In the genomic region with DNA sequence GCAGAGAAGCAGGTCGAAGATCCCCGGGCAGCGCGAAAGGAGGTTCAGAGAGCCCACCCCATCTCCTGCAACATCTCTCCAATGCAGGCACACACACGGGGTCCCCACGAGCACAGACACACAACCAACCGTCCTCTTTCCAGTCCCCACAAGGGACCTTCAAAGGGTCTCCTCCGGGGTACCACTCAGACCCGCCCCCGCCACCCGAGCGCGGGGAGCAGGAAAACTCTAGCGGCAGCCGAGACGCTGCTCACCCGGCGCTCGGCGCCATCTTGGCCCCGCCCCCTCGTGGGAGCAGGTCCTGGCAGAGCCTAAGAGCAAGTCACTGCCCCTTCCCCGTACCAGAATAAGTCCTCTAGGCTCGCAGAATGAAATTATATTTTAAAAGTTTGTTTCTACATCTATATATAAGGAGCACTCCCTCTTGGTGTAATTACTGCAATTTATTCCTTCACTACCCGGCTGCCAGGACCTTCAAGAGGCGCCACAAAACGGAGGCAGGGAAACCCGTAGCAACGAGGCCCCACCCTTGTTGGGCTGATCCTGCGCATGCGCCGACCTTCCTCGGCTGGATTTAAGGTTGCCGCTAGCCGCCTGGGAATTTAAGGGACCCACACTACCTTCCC, we compare ENCODE assay signal across 1 cellular context.
TF ChIP-seq lines count a peak whose summit lies in the region.

A gene with protein sequence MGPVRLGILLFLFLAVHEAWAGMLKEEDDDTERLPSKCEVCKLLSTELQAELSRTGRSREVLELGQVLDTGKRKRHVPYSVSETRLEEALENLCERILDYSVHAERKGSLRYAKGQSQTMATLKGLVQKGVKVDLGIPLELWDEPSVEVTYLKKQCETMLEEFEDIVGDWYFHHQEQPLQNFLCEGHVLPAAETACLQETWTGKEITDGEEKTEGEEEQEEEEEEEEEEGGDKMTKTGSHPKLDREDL (plus strand): TSS at position 560 of the 626 bp plus-strand sequence. CDS start 111 bp downstream, outside the sequence.
A gene (minus strand): TSS at position 284 of the 626 bp plus-strand sequence. CDS start 5,149 bp downstream, outside the sequence.

TF ChIP-seq in HepG2, 621 proteins besides CTCF, POLR2A, EP300 and RAD21 (continued from another document and continues in another):
- TF ChIP-seq, protein P1, sequence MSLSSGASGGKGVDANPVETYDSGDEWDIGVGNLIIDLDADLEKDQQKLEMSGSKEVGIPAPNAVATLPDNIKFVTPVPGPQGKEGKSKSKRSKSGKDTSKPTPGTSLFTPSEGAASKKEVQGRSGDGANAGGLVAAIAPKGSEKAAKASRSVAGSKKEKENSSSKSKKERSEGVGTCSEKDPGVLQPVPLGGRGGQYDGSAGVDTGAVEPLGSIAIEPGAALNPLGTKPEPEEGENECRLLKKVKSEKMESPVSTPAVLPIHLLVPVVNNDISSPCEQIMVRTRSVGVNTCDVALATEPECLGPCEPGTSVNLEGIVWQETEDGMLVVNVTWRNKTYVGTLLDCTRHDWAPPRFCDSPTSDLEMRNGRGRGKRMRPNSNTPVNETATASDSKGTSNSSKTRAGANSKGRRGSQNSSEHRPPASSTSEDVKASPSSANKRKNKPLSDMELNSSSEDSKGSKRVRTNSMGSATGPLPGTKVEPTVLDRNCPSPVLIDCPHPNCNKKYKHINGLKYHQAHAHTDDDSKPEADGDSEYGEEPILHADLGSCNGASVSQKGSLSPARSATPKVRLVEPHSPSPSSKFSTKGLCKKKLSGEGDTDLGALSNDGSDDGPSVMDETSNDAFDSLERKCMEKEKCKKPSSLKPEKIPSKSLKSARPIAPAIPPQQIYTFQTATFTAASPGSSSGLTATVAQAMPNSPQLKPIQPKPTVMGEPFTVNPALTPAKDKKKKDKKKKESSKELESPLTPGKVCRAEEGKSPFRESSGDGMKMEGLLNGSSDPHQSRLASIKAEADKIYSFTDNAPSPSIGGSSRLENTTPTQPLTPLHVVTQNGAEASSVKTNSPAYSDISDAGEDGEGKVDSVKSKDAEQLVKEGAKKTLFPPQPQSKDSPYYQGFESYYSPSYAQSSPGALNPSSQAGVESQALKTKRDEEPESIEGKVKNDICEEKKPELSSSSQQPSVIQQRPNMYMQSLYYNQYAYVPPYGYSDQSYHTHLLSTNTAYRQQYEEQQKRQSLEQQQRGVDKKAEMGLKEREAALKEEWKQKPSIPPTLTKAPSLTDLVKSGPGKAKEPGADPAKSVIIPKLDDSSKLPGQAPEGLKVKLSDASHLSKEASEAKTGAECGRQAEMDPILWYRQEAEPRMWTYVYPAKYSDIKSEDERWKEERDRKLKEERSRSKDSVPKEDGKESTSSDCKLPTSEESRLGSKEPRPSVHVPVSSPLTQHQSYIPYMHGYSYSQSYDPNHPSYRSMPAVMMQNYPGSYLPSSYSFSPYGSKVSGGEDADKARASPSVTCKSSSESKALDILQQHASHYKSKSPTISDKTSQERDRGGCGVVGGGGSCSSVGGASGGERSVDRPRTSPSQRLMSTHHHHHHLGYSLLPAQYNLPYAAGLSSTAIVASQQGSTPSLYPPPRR (CRISPR knock-in tag; IDR thresholded peaks at IDR 0.05; ENCODE audit: borderline replicate concordance), result 0 out of 2 replicates have a peak, but pooled peaks have one; percentile 11
- peak; percentile 40; the same call in 1 of the 2 replicates for TF ChIP-seq TBX3 (IDR thresholded peaks at IDR 0.05; ENCODE audit: borderline replicate concordance)
- TF ChIP-seq ATF7-NPFF (CRISPR knock-in tag; IDR thresholded peaks at IDR 0.05; ENCODE audit: low read depth), result no peak
- peak; percentile 57 for TF ChIP-seq ZNF263 (CRISPR knock-in tag; IDR thresholded peaks at IDR 0.05)
- peak; percentile 24; the same call in 1 of the 2 replicates for TF ChIP-seq GATAD2A (CRISPR knock-in tag; IDR thresholded peaks at IDR 0.05)
- no peak for TF ChIP-seq ZNF33B (CRISPR knock-in tag; IDR thresholded peaks at IDR 0.05)
- no peak for TF ChIP-seq SETDB1 (CRISPR knock-in tag; IDR thresholded peaks at IDR 0.05; ENCODE audit: borderline replicate concordance)
- peak; percentile 29; the same call in 1 of the 2 replicates for TF ChIP-seq GFI1 (CRISPR knock-in tag; IDR thresholded peaks at IDR 0.05; ENCODE audit: borderline replicate concordance)
- TF ChIP-seq, protein P2, sequence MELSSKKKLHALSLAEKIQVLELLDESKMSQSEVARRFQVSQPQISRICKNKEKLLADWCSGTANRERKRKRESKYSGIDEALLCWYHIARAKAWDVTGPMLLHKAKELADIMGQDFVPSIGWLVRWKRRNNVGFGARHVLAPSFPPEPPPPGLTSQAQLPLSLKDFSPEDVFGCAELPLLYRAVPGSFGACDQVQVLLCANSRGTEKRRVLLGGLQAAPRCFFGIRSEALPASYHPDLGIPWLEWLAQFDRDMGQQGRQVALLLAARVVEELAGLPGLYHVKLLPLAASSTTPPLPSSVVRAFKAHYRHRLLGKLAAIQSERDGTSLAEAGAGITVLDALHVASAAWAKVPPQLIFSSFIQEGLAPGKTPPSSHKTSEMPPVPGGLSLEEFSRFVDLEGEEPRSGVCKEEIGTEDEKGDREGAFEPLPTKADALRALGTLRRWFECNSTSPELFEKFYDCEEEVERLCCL (CRISPR knock-in tag; IDR thresholded peaks at IDR 0.05; ENCODE audit: borderline replicate concordance), result no peak
- TF ChIP-seq GTF3A (CRISPR knock-in tag; conservative IDR thresholded peaks at IDR 0.05), result no peak
- 0 out of 2 replicates have a peak, but pooled peaks have one; percentile 40 for TF ChIP-seq RFXANK (CRISPR knock-in tag; IDR thresholded peaks at IDR 0.05)
- TF ChIP-seq MED1 (CRISPR knock-in tag; IDR thresholded peaks at IDR 0.05), result peak; percentile 55
- no peak for TF ChIP-seq RBAK (CRISPR knock-in tag; IDR thresholded peaks at IDR 0.05)
- peak; percentile 25; the same call in 1 of the 2 replicates for TF ChIP-seq ZNF446 (CRISPR knock-in tag; IDR thresholded peaks at IDR 0.05)
- 0 out of 2 replicates have a peak, but pooled peaks have one; percentile 26 for TF ChIP-seq ZNF367 (CRISPR knock-in tag; IDR thresholded peaks at IDR 0.05; ENCODE audit: borderline replicate concordance)
- TF ChIP-seq, protein P3, sequence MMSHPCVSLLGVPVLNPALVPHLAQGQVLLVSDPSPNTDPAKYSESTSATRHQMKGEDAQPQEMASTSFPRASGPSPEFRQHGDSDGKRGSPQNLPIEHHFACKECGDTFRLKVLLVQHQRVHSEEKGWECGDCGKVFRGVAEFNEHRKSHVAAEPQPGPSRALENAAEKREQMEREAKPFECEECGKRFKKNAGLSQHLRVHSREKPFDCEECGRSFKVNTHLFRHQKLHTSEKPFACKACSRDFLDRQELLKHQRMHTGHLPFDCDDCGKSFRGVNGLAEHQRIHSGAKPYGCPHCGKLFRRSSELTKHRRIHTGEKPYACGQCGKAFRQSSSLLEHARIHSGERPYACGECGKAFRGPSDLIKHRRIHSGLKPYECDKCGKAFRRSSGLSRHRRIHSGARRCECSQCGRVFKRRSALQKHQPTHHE (CRISPR knock-in tag; IDR thresholded peaks at IDR 0.05; ENCODE audit: borderline replicate concordance), result peak; percentile 40; the same call in 1 of the 2 replicates
- TF ChIP-seq, protein P4, sequence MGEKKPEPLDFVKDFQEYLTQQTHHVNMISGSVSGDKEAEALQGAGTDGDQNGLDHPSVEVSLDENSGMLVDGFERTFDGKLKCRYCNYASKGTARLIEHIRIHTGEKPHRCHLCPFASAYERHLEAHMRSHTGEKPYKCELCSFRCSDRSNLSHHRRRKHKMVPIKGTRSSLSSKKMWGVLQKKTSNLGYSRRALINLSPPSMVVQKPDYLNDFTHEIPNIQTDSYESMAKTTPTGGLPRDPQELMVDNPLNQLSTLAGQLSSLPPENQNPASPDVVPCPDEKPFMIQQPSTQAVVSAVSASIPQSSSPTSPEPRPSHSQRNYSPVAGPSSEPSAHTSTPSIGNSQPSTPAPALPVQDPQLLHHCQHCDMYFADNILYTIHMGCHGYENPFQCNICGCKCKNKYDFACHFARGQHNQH (CRISPR knock-in tag; IDR thresholded peaks at IDR 0.05), result peak; percentile 57
- TF ChIP-seq, protein P5, sequence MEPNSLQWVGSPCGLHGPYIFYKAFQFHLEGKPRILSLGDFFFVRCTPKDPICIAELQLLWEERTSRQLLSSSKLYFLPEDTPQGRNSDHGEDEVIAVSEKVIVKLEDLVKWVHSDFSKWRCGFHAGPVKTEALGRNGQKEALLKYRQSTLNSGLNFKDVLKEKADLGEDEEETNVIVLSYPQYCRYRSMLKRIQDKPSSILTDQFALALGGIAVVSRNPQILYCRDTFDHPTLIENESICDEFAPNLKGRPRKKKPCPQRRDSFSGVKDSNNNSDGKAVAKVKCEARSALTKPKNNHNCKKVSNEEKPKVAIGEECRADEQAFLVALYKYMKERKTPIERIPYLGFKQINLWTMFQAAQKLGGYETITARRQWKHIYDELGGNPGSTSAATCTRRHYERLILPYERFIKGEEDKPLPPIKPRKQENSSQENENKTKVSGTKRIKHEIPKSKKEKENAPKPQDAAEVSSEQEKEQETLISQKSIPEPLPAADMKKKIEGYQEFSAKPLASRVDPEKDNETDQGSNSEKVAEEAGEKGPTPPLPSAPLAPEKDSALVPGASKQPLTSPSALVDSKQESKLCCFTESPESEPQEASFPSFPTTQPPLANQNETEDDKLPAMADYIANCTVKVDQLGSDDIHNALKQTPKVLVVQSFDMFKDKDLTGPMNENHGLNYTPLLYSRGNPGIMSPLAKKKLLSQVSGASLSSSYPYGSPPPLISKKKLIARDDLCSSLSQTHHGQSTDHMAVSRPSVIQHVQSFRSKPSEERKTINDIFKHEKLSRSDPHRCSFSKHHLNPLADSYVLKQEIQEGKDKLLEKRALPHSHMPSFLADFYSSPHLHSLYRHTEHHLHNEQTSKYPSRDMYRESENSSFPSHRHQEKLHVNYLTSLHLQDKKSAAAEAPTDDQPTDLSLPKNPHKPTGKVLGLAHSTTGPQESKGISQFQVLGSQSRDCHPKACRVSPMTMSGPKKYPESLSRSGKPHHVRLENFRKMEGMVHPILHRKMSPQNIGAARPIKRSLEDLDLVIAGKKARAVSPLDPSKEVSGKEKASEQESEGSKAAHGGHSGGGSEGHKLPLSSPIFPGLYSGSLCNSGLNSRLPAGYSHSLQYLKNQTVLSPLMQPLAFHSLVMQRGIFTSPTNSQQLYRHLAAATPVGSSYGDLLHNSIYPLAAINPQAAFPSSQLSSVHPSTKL (CRISPR knock-in tag; IDR thresholded peaks at IDR 0.05), result peak; percentile 34; the same call in 1 of the 2 replicates
- TF ChIP-seq RARA (CRISPR knock-in tag; IDR thresholded peaks at IDR 0.05), result peak; percentile 41; the same call in 1 of the 2 replicates
- TF ChIP-seq KDM2A (CRISPR knock-in tag; IDR thresholded peaks at IDR 0.05; ENCODE audit: borderline replicate concordance, low read depth), result peak; percentile 77
- TF ChIP-seq, protein P6, sequence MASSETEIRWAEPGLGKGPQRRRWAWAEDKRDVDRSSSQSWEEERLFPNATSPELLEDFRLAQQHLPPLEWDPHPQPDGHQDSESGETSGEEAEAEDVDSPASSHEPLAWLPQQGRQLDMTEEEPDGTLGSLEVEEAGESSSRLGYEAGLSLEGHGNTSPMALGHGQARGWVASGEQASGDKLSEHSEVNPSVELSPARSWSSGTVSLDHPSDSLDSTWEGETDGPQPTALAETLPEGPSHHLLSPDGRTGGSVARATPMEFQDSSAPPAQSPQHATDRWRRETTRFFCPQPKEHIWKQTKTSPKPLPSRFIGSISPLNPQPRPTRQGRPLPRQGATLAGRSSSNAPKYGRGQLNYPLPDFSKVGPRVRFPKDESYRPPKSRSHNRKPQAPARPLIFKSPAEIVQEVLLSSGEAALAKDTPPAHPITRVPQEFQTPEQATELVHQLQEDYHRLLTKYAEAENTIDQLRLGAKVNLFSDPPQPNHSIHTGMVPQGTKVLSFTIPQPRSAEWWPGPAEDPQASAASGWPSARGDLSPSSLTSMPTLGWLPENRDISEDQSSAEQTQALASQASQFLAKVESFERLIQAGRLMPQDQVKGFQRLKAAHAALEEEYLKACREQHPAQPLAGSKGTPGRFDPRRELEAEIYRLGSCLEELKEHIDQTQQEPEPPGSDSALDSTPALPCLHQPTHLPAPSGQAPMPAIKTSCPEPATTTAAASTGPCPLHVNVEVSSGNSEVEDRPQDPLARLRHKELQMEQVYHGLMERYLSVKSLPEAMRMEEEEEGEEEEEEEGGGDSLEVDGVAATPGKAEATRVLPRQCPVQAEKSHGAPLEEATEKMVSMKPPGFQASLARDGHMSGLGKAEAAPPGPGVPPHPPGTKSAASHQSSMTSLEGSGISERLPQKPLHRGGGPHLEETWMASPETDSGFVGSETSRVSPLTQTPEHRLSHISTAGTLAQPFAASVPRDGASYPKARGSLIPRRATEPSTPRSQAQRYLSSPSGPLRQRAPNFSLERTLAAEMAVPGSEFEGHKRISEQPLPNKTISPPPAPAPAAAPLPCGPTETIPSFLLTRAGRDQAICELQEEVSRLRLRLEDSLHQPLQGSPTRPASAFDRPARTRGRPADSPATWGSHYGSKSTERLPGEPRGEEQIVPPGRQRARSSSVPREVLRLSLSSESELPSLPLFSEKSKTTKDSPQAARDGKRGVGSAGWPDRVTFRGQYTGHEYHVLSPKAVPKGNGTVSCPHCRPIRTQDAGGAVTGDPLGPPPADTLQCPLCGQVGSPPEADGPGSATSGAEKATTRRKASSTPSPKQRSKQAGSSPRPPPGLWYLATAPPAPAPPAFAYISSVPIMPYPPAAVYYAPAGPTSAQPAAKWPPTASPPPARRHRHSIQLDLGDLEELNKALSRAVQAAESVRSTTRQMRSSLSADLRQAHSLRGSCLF (CRISPR knock-in tag; IDR thresholded peaks at IDR 0.05; ENCODE audit: borderline replicate concordance), result peak; percentile 70; the same call in 1 of the 2 replicates
- TF ChIP-seq ZNF879 (CRISPR knock-in tag; IDR thresholded peaks at IDR 0.05), result no peak
- peak; percentile 23; the same call in 1 of the 2 replicates for TF ChIP-seq ZNF343 (CRISPR knock-in tag; IDR thresholded peaks at IDR 0.05)
- no peak for TF ChIP-seq HOXA7 (CRISPR knock-in tag; IDR thresholded peaks at IDR 0.05)
- TF ChIP-seq, protein P7, sequence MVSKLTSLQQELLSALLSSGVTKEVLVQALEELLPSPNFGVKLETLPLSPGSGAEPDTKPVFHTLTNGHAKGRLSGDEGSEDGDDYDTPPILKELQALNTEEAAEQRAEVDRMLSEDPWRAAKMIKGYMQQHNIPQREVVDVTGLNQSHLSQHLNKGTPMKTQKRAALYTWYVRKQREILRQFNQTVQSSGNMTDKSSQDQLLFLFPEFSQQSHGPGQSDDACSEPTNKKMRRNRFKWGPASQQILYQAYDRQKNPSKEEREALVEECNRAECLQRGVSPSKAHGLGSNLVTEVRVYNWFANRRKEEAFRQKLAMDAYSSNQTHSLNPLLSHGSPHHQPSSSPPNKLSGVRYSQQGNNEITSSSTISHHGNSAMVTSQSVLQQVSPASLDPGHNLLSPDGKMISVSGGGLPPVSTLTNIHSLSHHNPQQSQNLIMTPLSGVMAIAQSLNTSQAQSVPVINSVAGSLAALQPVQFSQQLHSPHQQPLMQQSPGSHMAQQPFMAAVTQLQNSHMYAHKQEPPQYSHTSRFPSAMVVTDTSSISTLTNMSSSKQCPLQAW (CRISPR knock-in tag; IDR thresholded peaks at IDR 0.05), result peak; percentile 57; the same call in 1 of the 2 replicates
- TF ChIP-seq, protein P8, sequence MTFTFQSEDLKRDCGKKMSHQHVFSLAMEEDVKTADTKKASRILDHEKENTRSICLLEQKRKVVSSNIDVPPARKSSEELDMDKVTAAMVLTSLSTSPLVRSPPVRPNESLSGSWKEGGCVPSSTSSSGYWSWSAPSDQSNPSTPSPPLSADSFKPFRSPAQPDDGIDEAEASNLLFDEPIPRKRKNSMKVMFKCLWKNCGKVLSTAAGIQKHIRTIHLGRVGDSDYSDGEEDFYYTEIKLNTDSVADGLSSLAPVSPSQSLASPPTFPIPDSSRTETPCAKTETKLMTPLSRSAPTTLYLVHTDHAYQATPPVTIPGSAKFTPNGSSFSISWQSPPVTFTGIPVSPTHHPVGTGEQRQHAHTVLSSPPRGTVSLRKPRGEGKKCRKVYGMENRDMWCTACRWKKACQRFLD (CRISPR knock-in tag; IDR thresholded peaks at IDR 0.05; ENCODE audit: borderline replicate concordance), result no peak
